Comparison of ENCODE assay signal across 14 cellular contexts in the genomic region with DNA sequence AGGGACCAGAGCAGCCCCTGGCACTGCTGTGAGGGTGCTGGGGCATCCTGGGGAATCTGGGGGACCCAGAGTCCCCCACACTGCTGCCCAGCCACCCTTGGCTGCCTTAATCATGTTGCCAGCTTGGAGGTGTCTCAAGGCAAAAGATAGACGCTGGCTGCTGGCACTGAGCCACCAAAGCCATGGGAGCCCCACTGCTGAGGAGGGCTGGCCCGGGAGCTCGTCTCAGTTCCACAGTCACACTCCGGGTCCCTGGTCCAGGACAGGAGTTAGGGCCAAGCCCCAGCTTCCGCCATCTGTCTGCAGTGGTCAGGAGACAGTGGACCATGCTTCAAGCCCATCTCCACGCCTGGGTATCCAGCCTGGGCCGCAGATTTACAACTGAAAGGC. TPM values are rescaled to one million over a fixed set of nuclear protein-coding genes. Genes with fewer than 3 reads are reported as not detected.
DNase-seq lines count a peak whose midpoint lies in the region; ATAC-seq, FAIRE-seq and TF ChIP-seq lines count a peak whose summit lies in the region.
"Had no signal": no experiment of that assay in that cellular context is flagged by ENCODE, and none has a peak within 500 bp of the region (broad histone marks: within the 10 kb centered on the region; RNA-seq: fewer than 3 reads in every experiment).

No MANE protein-coding gene starts in this region.

- peak overlapping the region; percentile 76 for H4K8ac ChIP-seq in mesenchymal stem cell (ENCODE audit: low read length)

- no peak for TF ChIP-seq POLR2A in tibial nerve (IDR thresholded peaks at IDR 0.05)

- H2BK120ac ChIP-seq in mesenchymal stem cell (ENCODE audit: low read depth, low read length): no peak overlapping the region

- no peaks in the 10 kb centered on the region for H3K79me1 ChIP-seq in mesenchymal stem cell (replicated peaks; ENCODE audit: low read length, poor library complexity, severe bottlenecking)

- no peaks in the 10 kb centered on the region for H3K9me2 ChIP-seq in SK-N-SH

- no peak for FAIRE-seq in astrocyte (lab: Jason Lieb, UNC)
- FAIRE-seq: A204.1, small intestine had no signal

- no peak overlapping the region for H2AK5ac ChIP-seq in mesenchymal stem cell (ENCODE audit: low read length, severe bottlenecking)

- H3K4me2 ChIP-seq in SK-N-SH (peak overlapping the region; percentile 83), astrocyte (ENCODE audit: low read length) (peak overlapping the region; percentile 97), mesenchymal stem cell (ENCODE audit: low read length, poor library complexity, severe bottlenecking) (peak overlapping the region; percentile 92)

- H3K27ac ChIP-seq in SK-N-SH (ENCODE audit: low read depth in 2 of 2, low read length in 1 of 2): no peak overlapping the region
- H3K27ac ChIP-seq in astrocyte (ENCODE audit: low read depth, low read length): no peak overlapping the region
- no peak overlapping the region for H3K27ac ChIP-seq in mesenchymal stem cell (ENCODE audit: low read length, poor library complexity, severe bottlenecking)
- peak overlapping the region in 3 of 4 donors; percentile 39 to 58 (median 52) for H3K27ac ChIP-seq in tibial nerve
- H3K27ac ChIP-seq: colonic mucosa, upper lobe of left lung had no signal

- no peak for ATAC-seq in SK-N-SH treated with all-trans-retinoic acid at 6 μM for 48 hours
- no peak for ATAC-seq in GM19397 (IDR thresholded peaks at IDR 0.05; ENCODE audit: unreplicated experiment)

- H3K4me1 ChIP-seq in SK-N-SH (ENCODE audit: control insufficient read depth in 1 of 2, insufficient read depth in 2 of 2, low read depth in 1 of 2, low read length in 1 of 2): peaks cover 0 to 8% of the 10 kb centered on the region in 2 experiments; a peak in 1 of 4 replicates
- H3K4me1 ChIP-seq in astrocyte (ENCODE audit: insufficient read depth, low read length): peaks cover 5% of the 10 kb centered on the region
- H3K4me1 ChIP-seq in mesenchymal stem cell (ENCODE audit: control insufficient read depth, insufficient read depth, low read depth, low read length): peaks cover 10% of the 10 kb centered on the region
- H3K4me1 ChIP-seq in tibial nerve: peaks cover 0 to 13% (median 2%) of the 10 kb centered on the region in 4 donors

- no peak overlapping the region for H2BK5ac ChIP-seq in mesenchymal stem cell (ENCODE audit: low read depth, low read length, poor library complexity, severe bottlenecking)

- no peak overlapping the region for H3K4ac ChIP-seq in mesenchymal stem cell (ENCODE audit: low read depth in 1 of 2, low read length in 2 of 2)

- H3F3A ChIP-seq in SK-N-SH (replicated peaks; ENCODE audit: insufficient read depth): peaks cover 5% of the 10 kb centered on the region

- peak overlapping the region in 1 of 2 experiments; percentile 15 for H2BK12ac ChIP-seq in mesenchymal stem cell (ENCODE audit: low read length in 2 of 2)

- CTCF ChIA-PET in SK-N-SH (lab: Yijun Ruan, JAX): interaction anchor here (0.6 to 4.3 kb wide), 47 partner anchors 9 to 955 kb away, joined by 3 to 62 read pairs (median 4); partner anchors contain the start of genes HMGA1, RPS10 and SMIM29

- no peak overlapping the region for H3K18ac ChIP-seq in mesenchymal stem cell (ENCODE audit: low read depth in 1 of 2, low read length in 2 of 2)

- no peaks in the 10 kb centered on the region for H3K36me3 Mint-ChIP-seq in astrocyte (ENCODE audit: low read depth, unreplicated experiment)
- no peaks in the 10 kb centered on the region for H3K36me3 Mint-ChIP-seq in activated T-helper 1 cell treated with anti-CD3 and anti-CD28 coated beads, Interleukin-12 subunit alpha, Interleukin-12 subunit beta, Interleukin-2, Interleukin-4 antibody, amounts not matched to agents 30 ng/mL and 10 ng/mL and 1 ng/mL, durations not matched to agents 14 hours and 24 hours and 36 hours (ENCODE audit: low read depth)

- H3K27ac Mint-ChIP-seq in astrocyte (ENCODE audit: unreplicated experiment): no peak overlapping the region
- H3K27ac Mint-ChIP-seq in activated T-helper 1 cell treated with anti-CD3 and anti-CD28 coated beads, Interleukin-12 subunit alpha, Interleukin-12 subunit beta, Interleukin-2, Interleukin-4 antibody, amounts not matched to agents 30 ng/mL and 10 ng/mL and 1 ng/mL, durations not matched to agents 14 hours and 24 hours and 36 hours: no peak overlapping the region
- H3K27ac Mint-ChIP-seq: nephron had no signal

- H2BK15ac ChIP-seq in mesenchymal stem cell (ENCODE audit: low read depth, poor library complexity, severe bottlenecking): no peak overlapping the region

- no peaks in the 10 kb centered on the region for H3K9me3 Mint-ChIP-seq in astrocyte (ENCODE audit: unreplicated experiment)
- no peaks in the 10 kb centered on the region for H3K9me3 Mint-ChIP-seq in activated T-helper 1 cell treated with anti-CD3 and anti-CD28 coated beads, Interleukin-12 subunit alpha, Interleukin-12 subunit beta, Interleukin-2, Interleukin-4 antibody, amounts not matched to agents 30 ng/mL and 10 ng/mL and 1 ng/mL, durations not matched to agents 14 hours and 24 hours and 36 hours
- H3K9me3 Mint-ChIP-seq: nephron had no signal

- peaks cover 12% of the 10 kb centered on the region for H3K27me3 Mint-ChIP-seq in astrocyte (ENCODE audit: low read depth, unreplicated experiment)
- peaks cover 10% of the 10 kb centered on the region for H3K27me3 Mint-ChIP-seq in activated T-helper 1 cell treated with anti-CD3 and anti-CD28 coated beads, Interleukin-12 subunit alpha, Interleukin-12 subunit beta, Interleukin-2, Interleukin-4 antibody, amounts not matched to agents 30 ng/mL and 10 ng/mL and 1 ng/mL, durations not matched to agents 14 hours and 24 hours and 36 hours (ENCODE audit: insufficient read depth)

- no peak overlapping the region for H4K91ac ChIP-seq in mesenchymal stem cell (ENCODE audit: low read length)

- POLR2A ChIA-PET in SK-N-SH (lab: Yijun Ruan, JAX): interaction anchor here (1.0 to 1.6 kb wide), 2 partner anchors 51 to 53 kb away, joined by 3 to 6 read pairs; partner anchors contain the start of gene SMIM29

- H3K9ac ChIP-seq in SK-N-SH: no peak overlapping the region
- H3K9ac ChIP-seq in astrocyte (ENCODE audit: low read length): peak overlapping the region; percentile 68
- peak overlapping the region; percentile 67 for H3K9ac ChIP-seq in mesenchymal stem cell (ENCODE audit: low read length)

- H3K4me3 Mint-ChIP-seq in astrocyte (ENCODE audit: unreplicated experiment): no peak overlapping the region
- H3K4me3 Mint-ChIP-seq in activated T-helper 1 cell treated with anti-CD3 and anti-CD28 coated beads, Interleukin-12 subunit alpha, Interleukin-12 subunit beta, Interleukin-2, Interleukin-4 antibody, amounts not matched to agents 30 ng/mL and 10 ng/mL and 1 ng/mL, durations not matched to agents 14 hours and 24 hours and 36 hours: no peak overlapping the region

- no peaks in the 10 kb centered on the region for H3K4me1 Mint-ChIP-seq in astrocyte (ENCODE audit: low read depth, unreplicated experiment)
- peaks cover 5% of the 10 kb centered on the region for H3K4me1 Mint-ChIP-seq in activated T-helper 1 cell treated with anti-CD3 and anti-CD28 coated beads, Interleukin-12 subunit alpha, Interleukin-12 subunit beta, Interleukin-2, Interleukin-4 antibody, amounts not matched to agents 30 ng/mL and 10 ng/mL and 1 ng/mL, durations not matched to agents 14 hours and 24 hours and 36 hours (ENCODE audit: low read depth)
- H3K4me1 Mint-ChIP-seq: nephron had no signal

- H3K36me3 ChIP-seq in SK-N-SH (replicated peaks in 1 of 2; ENCODE audit: control insufficient read depth in 1 of 2, insufficient read depth in 2 of 2, low read length in 1 of 2) (no peaks in the 10 kb centered on the region), astrocyte (ENCODE audit: insufficient read depth, low read length) (no peaks in the 10 kb centered on the region), mesenchymal stem cell (ENCODE audit: control insufficient read depth in 1 of 2, insufficient read depth in 2 of 2, low read depth in 1 of 2, low read length in 2 of 2) (no peaks in the 10 kb centered on the region), tibial nerve (no peaks in the 10 kb centered on the region)
- H3K36me3 ChIP-seq: colonic mucosa, upper lobe of left lung had no signal

- no peak overlapping the region for H3K4me3 ChIP-seq in SK-N-SH (ENCODE audit: low read depth in 2 of 2, low read length in 1 of 2)
- H3K4me3 ChIP-seq in astrocyte (ENCODE audit: insufficient read depth, low read depth, low read length): peak overlapping the region; percentile 64
- peak overlapping the region in 1 of 2 experiments; percentile 77 for H3K4me3 ChIP-seq in mesenchymal stem cell (ENCODE audit: insufficient read depth in 1 of 2, low read depth in 1 of 2, low read length in 2 of 2)
- H3K4me3 ChIP-seq in tibial nerve: peak overlapping the region in 3 of 4 donors; percentile 54 to 59 (median 55)

- no peak overlapping the region for H3K14ac ChIP-seq in mesenchymal stem cell (ENCODE audit: low read length in 2 of 2)

- H3K9me3 ChIP-seq in SK-N-SH (no peaks in the 10 kb centered on the region), astrocyte (ENCODE audit: insufficient read depth, low read depth, low read length) (no peaks in the 10 kb centered on the region), mesenchymal stem cell (ENCODE audit: control insufficient read depth, low read length) (no peaks in the 10 kb centered on the region), tibial nerve (no peaks in the 10 kb centered on the region)
- H3K9me3 ChIP-seq: colonic mucosa, upper lobe of left lung had no signal

- WGBS in SK-N-SH (ENCODE audit: low lambda C conversion rate): 33% methylated on average over 1 of the region's 7 CpGs
- 84% methylated on average over 7 of the region's 7 CpGs for WGBS in mesenchymal stem cell
- WGBS in tibial nerve, 2 donors: 66 to 80% methylated on average over 3 to 4 of the region's 7 CpGs

- TF ChIP-seq CTCF in SK-N-SH (IDR thresholded peaks at IDR 0.05): no peak
- TF ChIP-seq CTCF in astrocyte (IDR thresholded peaks at IDR 0.05; ENCODE audit: insufficient read depth, low read depth, low read length): no peak
- TF ChIP-seq CTCF in tibial nerve (IDR thresholded peaks at IDR 0.05): no peak

- DNase-seq in SK-N-SH (no peak), astrocyte (ENCODE audit: low read depth) (no peak), mesenchymal stem cell (no peak), tibial nerve (ENCODE audit: low spot score in 2 of 2) (no peak), NCI-H1105 treated with DMSO at 0.1 percent for 48 hours (lab: John Stamatoyannopoulos, UW) (no peak)
- no peak for DNase-seq in activated T-helper 1 cell treated with anti-CD3 and anti-CD28 coated beads, Interleukin-12 subunit alpha, Interleukin-12 subunit beta, Interleukin-2, Interleukin-4 antibody, amounts not matched to agents 30 ng/mL and 10 ng/mL and 1 ng/mL, durations not matched to agents 14 hours and 24 hours and 36 hours (ENCODE audit: low spot score)

- H3K27me3 ChIP-seq in SK-N-SH (ENCODE audit: insufficient read depth) (no peaks in the 10 kb centered on the region), astrocyte (ENCODE audit: insufficient read depth, low read length) (no peaks in the 10 kb centered on the region), mesenchymal stem cell (ENCODE audit: control insufficient read depth in 1 of 2, insufficient read depth in 1 of 2, low read length in 2 of 2) (no peaks in the 10 kb centered on the region), tibial nerve (no peaks in the 10 kb centered on the region)
- H3K27me3 ChIP-seq: colonic mucosa, upper lobe of left lung had no signal

- no peak overlapping the region for H3K23ac ChIP-seq in mesenchymal stem cell (ENCODE audit: low read length in 2 of 2)

- no peaks in the 10 kb centered on the region for H4K20me1 ChIP-seq in SK-N-SH (ENCODE audit: insufficient read depth)
- H4K20me1 ChIP-seq in astrocyte (ENCODE audit: insufficient read depth, low read length): no peaks in the 10 kb centered on the region

- H2AFZ ChIP-seq in SK-N-SH (ENCODE audit: low read depth) (peak overlapping the region; percentile 95), astrocyte (ENCODE audit: low read depth, low read length) (peak overlapping the region; percentile 99), mesenchymal stem cell (ENCODE audit: low read depth, low read length) (peak overlapping the region; percentile 46)

- TF ChIP-seq RAD21 in SK-N-SH (IDR thresholded peaks at IDR 0.05; ENCODE audit: low read length): no peak

- H3K79me2 ChIP-seq in SK-N-SH (ENCODE audit: insufficient read depth) (no peaks in the 10 kb centered on the region), astrocyte (ENCODE audit: insufficient read depth, low read length) (no peaks in the 10 kb centered on the region)

- intact Hi-C loops in activated T-helper 1 cell treated with anti-CD3 and anti-CD28 coated beads, Interleukin-12 subunit alpha, Interleukin-12 subunit beta, Interleukin-2, Interleukin-4 antibody, amounts not matched to agents 30 ng/mL and 10 ng/mL and 1 ng/mL, durations not matched to agents 14 hours and 24 hours and 36 hours (cut with micrococcal nuclease): loop anchor here (1.0 to 2.0 kb wide), 6 partner anchors 31 to 414 kb away; partner anchors contain the start of genes HMGA1, NUDT3 and SMIM29

- TF ChIP-seq EP300 in SK-N-SH (IDR thresholded peaks at IDR 0.05; ENCODE audit: borderline replicate concordance in 1 of 2, low read depth in 1 of 2, low read length in 1 of 2) (no peak), tibial nerve (IDR thresholded peaks at IDR 0.05) (no peak)

RNA-seq across cellular contexts. Expression of gene HMGA1, which starts 41.0 kb away (rescaled TPM):
- 185 and 433 TPM in 2 replicates for polyA plus RNA-seq in SK-N-SH (2012; rRNA removed)
- 168 and 262 TPM in 2 replicates for polyA plus RNA-seq in SK-N-SH (2012; cell fraction: cytosol; rRNA removed)
- polyA plus RNA-seq in SK-N-SH (2012; cell fraction: nucleus; rRNA removed): 132 and 146 TPM in 2 replicates
- total RNA-seq in astrocyte: 109 and 199 TPM in 2 replicates
- polyA plus RNA-seq in mesenchymal stem cell (2013, experiment 1 of 2): 544 TPM
- 524 TPM for polyA plus RNA-seq in mesenchymal stem cell (2013, experiment 2 of 2)
- 10 to 100 TPM in 1 of 4 donors, 1 to 10 TPM in 3; 6.5 to 32.7 (median 7.8) TPM for total RNA-seq in tibial nerve
- total RNA-seq in activated T-helper 1 cell treated with anti-CD3 and anti-CD28 coated beads, Interleukin-12 subunit alpha, Interleukin-12 subunit beta, Interleukin-2, Interleukin-4 antibody, amounts not matched to agents 30 ng/mL and 10 ng/mL and 1 ng/mL, durations not matched to agents 14 hours and 24 hours and 36 hours: 415 and 438 TPM in 2 replicates

RNA-seq across cellular contexts. Expression of gene GRM4, which starts 49.8 kb away (rescaled TPM):
- polyA plus RNA-seq in SK-N-SH (2012; rRNA removed): not detected in 2 replicates
- polyA plus RNA-seq in SK-N-SH (2012; cell fraction: cytosol; rRNA removed): not detected in 2 replicates
- 0.04 and 0.05 TPM in 2 replicates for polyA plus RNA-seq in SK-N-SH (2012; cell fraction: nucleus; rRNA removed)
- total RNA-seq in astrocyte (0.30 and 0.34 TPM in 2 replicates), tibial nerve (not detected)
- polyA plus RNA-seq in mesenchymal stem cell (2013, experiment 1 of 2): 0.04 TPM
- 0.01 TPM for polyA plus RNA-seq in mesenchymal stem cell (2013, experiment 2 of 2)
- total RNA-seq in activated T-helper 1 cell treated with anti-CD3 and anti-CD28 coated beads, Interleukin-12 subunit alpha, Interleukin-12 subunit beta, Interleukin-2, Interleukin-4 antibody, amounts not matched to agents 30 ng/mL and 10 ng/mL and 1 ng/mL, durations not matched to agents 14 hours and 24 hours and 36 hours: not detected in 2 replicates
- total RNA-seq: NCI-H460 had no signal

RNA-seq across cellular contexts. Expression of gene SMIM29, which starts 53.1 kb away (rescaled TPM):
- 50.2 and 52.2 TPM in 2 replicates for polyA plus RNA-seq in SK-N-SH (2012; rRNA removed)
- polyA plus RNA-seq in SK-N-SH (2012; cell fraction: cytosol; rRNA removed): 20.6 and 31.3 TPM in 2 replicates
- polyA plus RNA-seq in SK-N-SH (2012; cell fraction: nucleus; rRNA removed): 41.8 and 68.7 TPM in 2 replicates
- total RNA-seq in astrocyte: 11.1 and 13.9 TPM in 2 replicates
- polyA plus RNA-seq in mesenchymal stem cell (2013, experiment 1 of 2): 47.1 TPM
- 50.5 TPM for polyA plus RNA-seq in mesenchymal stem cell (2013, experiment 2 of 2)
- total RNA-seq in tibial nerve: 10 to 100 TPM; 36.3 to 51.9 (median 42.9) TPM
- total RNA-seq in activated T-helper 1 cell treated with anti-CD3 and anti-CD28 coated beads, Interleukin-12 subunit alpha, Interleukin-12 subunit beta, Interleukin-2, Interleukin-4 antibody, amounts not matched to agents 30 ng/mL and 10 ng/mL and 1 ng/mL, durations not matched to agents 14 hours and 24 hours and 36 hours: 14.3 and 15.0 TPM in 2 replicates

Comparison
In these comparisons a context has a peak if more than half of its experiments do, and no peak if none do; other contexts are left out.
1. H2AFZ ChIP-seq: peak in every context shown above with its lines; median percentile 99 in astrocyte; 95 in SK-N-SH; 46 in mesenchymal stem cell.
2. H3K27ac ChIP-seq: peak in tibial nerve (3 of 4); none in SK-N-SH (0 of 2), astrocyte (single experiment) and mesenchymal stem cell (single experiment).
3. H3K4me3 ChIP-seq: peak in astrocyte (single experiment) and tibial nerve (3 of 4); none in SK-N-SH (0 of 2).
4. Peak in every context shown above with its lines, with median percentiles within 50 percentile points of each other: H3K4me2 ChIP-seq.